ENCODE assay signal across 8 cellular contexts in genomic region chr19:56350416-56351045, GRCh38. TPM values are rescaled to one million over a fixed set of nuclear protein-coding genes. Genes with fewer than 3 reads are reported as not detected.
DNase-seq lines count a peak whose midpoint lies in the region; ATAC-seq lines count a peak whose summit lies in the region.

No MANE protein-coding gene starts in this region.

- no peaks in the 10 kb centered on the region for H3K36me3 Mint-ChIP-seq in central memory CD8-positive, alpha-beta T cell (ENCODE audit: insufficient read depth)
- no peaks in the 10 kb centered on the region for H3K36me3 Mint-ChIP-seq in memory B cell
- no peaks in the 10 kb centered on the region for H3K36me3 Mint-ChIP-seq in activated T-helper 17 cell treated with anti-CD3 and anti-CD28 coated beads, Interleukin-2, amount 50 U/mL, for 72 hours (ENCODE audit: low read depth)

- peak; percentile 28 for ATAC-seq in central memory CD8-positive, alpha-beta T cell (replicated peaks; ENCODE audit: extremely low read depth, poor library complexity, severe bottlenecking)
- ATAC-seq in memory B cell (ENCODE audit: low read depth) (peak; percentile 58), GM18873 (IDR thresholded peaks at IDR 0.05; ENCODE audit: low FRiP score, unreplicated experiment) (no peak)
- peak; percentile 40 for ATAC-seq in stimulated activated naive CD8-positive, alpha-beta T cell treated with anti-CD3 and anti-CD28 coated beads, Interleukin-15, amount 100 ng/mL, for 72 hours
- no peak for ATAC-seq in activated T-helper 17 cell treated with anti-CD3 and anti-CD28 coated beads, Interleukin-2, amount 50 U/mL, for 72 hours (replicated peaks)

- no peaks in the 10 kb centered on the region for H3K27me3 Mint-ChIP-seq in central memory CD8-positive, alpha-beta T cell
- H3K27me3 Mint-ChIP-seq in memory B cell, result no peaks in the 10 kb centered on the region
- no peaks in the 10 kb centered on the region for H3K27me3 Mint-ChIP-seq in stimulated activated naive CD8-positive, alpha-beta T cell treated with anti-CD3 and anti-CD28 coated beads, Interleukin-15, amount 100 ng/mL, for 72 hours
- H3K27me3 Mint-ChIP-seq in activated T-helper 17 cell treated with anti-CD3 and anti-CD28 coated beads, Interleukin-2, amount 50 U/mL, for 72 hours, result no peaks in the 10 kb centered on the region

- H3K4me1 Mint-ChIP-seq in central memory CD8-positive, alpha-beta T cell, result no peaks in the 10 kb centered on the region
- H3K4me1 Mint-ChIP-seq in memory B cell, result peaks cover 2% of the 10 kb centered on the region
- no peaks in the 10 kb centered on the region for H3K4me1 Mint-ChIP-seq in stimulated activated naive CD8-positive, alpha-beta T cell treated with anti-CD3 and anti-CD28 coated beads, Interleukin-15, amount 100 ng/mL, for 72 hours
- no peaks in the 10 kb centered on the region for H3K4me1 Mint-ChIP-seq in activated T-helper 17 cell treated with anti-CD3 and anti-CD28 coated beads, Interleukin-2, amount 50 U/mL, for 72 hours

- DNase-seq in EH (ENCODE audit: low read depth), result peak; percentile 49
- peak; percentile 5 for DNase-seq in M059J (ENCODE audit: low read depth)
- peak; percentile 26 for DNase-seq in T follicular helper cell (ENCODE audit: low read depth)
- DNase-seq in central memory CD8-positive, alpha-beta T cell (ENCODE audit: low spot score in 2 of 2), result peak in 1 of 2 donors; percentile 19
- peak; percentile 27 to 51 for DNase-seq in memory B cell (ENCODE audit: low spot score in 2 of 2)
- peak; percentile 29 to 45 for DNase-seq in stimulated activated naive CD8-positive, alpha-beta T cell treated with anti-CD3 and anti-CD28 coated beads, Interleukin-15, amount 100 ng/mL, for 72 hours

- no peak overlapping the region for H3K4me3 Mint-ChIP-seq in central memory CD8-positive, alpha-beta T cell
- no peak overlapping the region for H3K4me3 Mint-ChIP-seq in memory B cell
- H3K4me3 Mint-ChIP-seq in stimulated activated naive CD8-positive, alpha-beta T cell treated with anti-CD3 and anti-CD28 coated beads, Interleukin-15, amount 100 ng/mL, for 72 hours, result no peak overlapping the region
- H3K4me3 Mint-ChIP-seq in activated T-helper 17 cell treated with anti-CD3 and anti-CD28 coated beads, Interleukin-2, amount 50 U/mL, for 72 hours, result no peak overlapping the region

- H3K27ac Mint-ChIP-seq in central memory CD8-positive, alpha-beta T cell (ENCODE audit: low read depth), result no peak overlapping the region
- H3K27ac Mint-ChIP-seq in memory B cell, result peak overlapping the region; percentile 48
- H3K27ac Mint-ChIP-seq in stimulated activated naive CD8-positive, alpha-beta T cell treated with anti-CD3 and anti-CD28 coated beads, Interleukin-15, amount 100 ng/mL, for 72 hours, result no peak overlapping the region
- H3K27ac Mint-ChIP-seq in activated T-helper 17 cell treated with anti-CD3 and anti-CD28 coated beads, Interleukin-2, amount 50 U/mL, for 72 hours, result no peak overlapping the region

- no peaks in the 10 kb centered on the region for H3K9me3 Mint-ChIP-seq in central memory CD8-positive, alpha-beta T cell
- no peaks in the 10 kb centered on the region for H3K9me3 Mint-ChIP-seq in memory B cell
- no peaks in the 10 kb centered on the region for H3K9me3 Mint-ChIP-seq in stimulated activated naive CD8-positive, alpha-beta T cell treated with anti-CD3 and anti-CD28 coated beads, Interleukin-15, amount 100 ng/mL, for 72 hours
- no peaks in the 10 kb centered on the region for H3K9me3 Mint-ChIP-seq in activated T-helper 17 cell treated with anti-CD3 and anti-CD28 coated beads, Interleukin-2, amount 50 U/mL, for 72 hours

RNA-seq across cellular contexts. Expression of gene ZSCAN5A, which starts 35.9 kb away (rescaled TPM):
- 6.3 and 9.4 TPM in 2 replicates for total RNA-seq in M059J (2014; rRNA removed; shearing (Covaris generic))
- total RNA-seq in activated T-helper 17 cell treated with anti-CD3 and anti-CD28 coated beads, Interleukin-2, amount 50 U/mL, for 72 hours, result 10 to 100 TPM; 11.6 to 13.7 TPM

RNA-seq across cellular contexts. Expression of gene ZNF582, which starts 42.8 kb away (rescaled TPM):
- total RNA-seq in M059J (2014; rRNA removed; shearing (Covaris generic)), result 1.4 and 1.8 TPM in 2 replicates
- 1 to 10 TPM; 1.1 to 1.9 TPM for total RNA-seq in activated T-helper 17 cell treated with anti-CD3 and anti-CD28 coated beads, Interleukin-2, amount 50 U/mL, for 72 hours

RNA-seq across cellular contexts. Expression of gene ZNF583, which starts 53.6 kb away (rescaled TPM):
- total RNA-seq in M059J (2014; rRNA removed; shearing (Covaris generic)), result 6.1 and 7.9 TPM in 2 replicates
- 1 to 10 TPM; 3.6 to 3.8 TPM for total RNA-seq in activated T-helper 17 cell treated with anti-CD3 and anti-CD28 coated beads, Interleukin-2, amount 50 U/mL, for 72 hours

Comparison
In these comparisons a context has a peak if more than half of its experiments do, and no peak if none do; other contexts are left out.
1. ATAC-seq: peak in central memory CD8-positive, alpha-beta T cell (single experiment), memory B cell (single experiment) and stimulated activated naive CD8-positive, alpha-beta T cell treated with anti-CD3 and anti-CD28 coated beads, Interleukin-15, amount 100 ng/mL, for 72 hours (single experiment); none in GM18873 (single experiment) and activated T-helper 17 cell treated with anti-CD3 and anti-CD28 coated beads, Interleukin-2, amount 50 U/mL, for 72 hours (single experiment).